ENCODE assay signal across 26 cellular contexts in the genomic region with DNA sequence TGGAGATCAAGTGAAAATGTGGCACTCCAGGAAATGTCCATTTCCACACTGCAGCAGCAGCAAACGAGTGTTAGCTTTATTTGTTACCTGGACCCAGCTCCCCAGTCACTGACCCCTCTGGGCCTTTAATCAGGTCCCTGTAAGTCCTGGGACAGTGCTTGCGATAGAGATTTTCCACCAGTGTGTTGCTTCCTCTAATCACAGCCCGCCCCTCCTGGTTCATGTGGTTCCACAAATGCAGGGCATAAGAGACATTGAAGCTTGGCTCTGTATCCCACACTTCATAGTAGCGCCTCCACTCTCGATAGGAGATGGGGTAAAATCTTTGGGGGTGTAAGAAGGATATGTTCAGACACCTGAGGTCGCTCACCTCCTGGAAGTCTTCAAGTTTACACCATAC. TPM values are rescaled to one million over a fixed set of nuclear protein-coding genes. Genes with fewer than 3 reads are reported as not detected.
"Had no signal": no experiment of that assay in that cellular context is flagged by ENCODE, and none has a peak within 500 bp of the region (broad histone marks: within the 10 kb centered on the region; RNA-seq: fewer than 3 reads in every experiment).

No MANE protein-coding gene starts in this region.

- H3K36me3 Mint-ChIP-seq: activated naive CD4-positive, alpha-beta T cell treated with anti-CD3 and anti-CD28 coated beads, Interleukin-2, amount 10 ng/mL, durations not matched to agents 7 days and 5 days; activated naive CD8-positive, alpha-beta T cell treated with anti-CD3 and anti-CD28 coated beads for 36 hours had no signal

- H3K9me3 Mint-ChIP-seq: activated naive CD4-positive, alpha-beta T cell treated with anti-CD3 and anti-CD28 coated beads, Interleukin-2, amount 10 ng/mL, durations not matched to agents 7 days and 5 days; activated T-helper 2 cell treated with anti-CD3 and anti-CD28 coated beads, Interferon-gamma antibody, Interleukin-2, Interleukin-4, amounts not matched to agents 10 μg/mL and 5 μg/mL and 100 μg/mL, durations not matched to agents 14 hours and 24 hours and 36 hours; T-helper 1 cell treated with Interleukin-12 subunit alpha and Interleukin-12 subunit beta and Interleukin-4 antibody, amounts not matched to agents 30 μg/mL and 1 μg/mL, for 36 hours had no signal

- H3K4me3 ChIP-seq: cardiac muscle cell had no signal

- H3K36me3 ChIP-seq: brain microvascular endothelial cell, cardiac muscle cell had no signal

- H3K4me3 Mint-ChIP-seq: activated naive CD4-positive, alpha-beta T cell treated with anti-CD3 and anti-CD28 coated beads, Interleukin-2, amount 10 ng/mL, durations not matched to agents 7 days and 5 days; activated naive CD8-positive, alpha-beta T cell treated with anti-CD3 and anti-CD28 coated beads for 36 hours; T-helper 1 cell treated with Interleukin-12 subunit alpha and Interleukin-12 subunit beta and Interleukin-4 antibody, amounts not matched to agents 30 μg/mL and 1 μg/mL, for 36 hours; WTC11 had no signal

- H3K27me3 ChIP-seq: brain microvascular endothelial cell, cardiac muscle cell had no signal

- H3K27ac ChIP-seq: brain microvascular endothelial cell, cardiac muscle cell, RWPE1 had no signal

- DNase-seq: activated CD4-positive, alpha-beta T cell treated with anti-CD3 and anti-CD28 coated beads for 48 hours; activated CD4-positive, alpha-beta T cell treated with anti-CD3 and anti-CD28 coated beads, Interleukin-2, amount 50 U/mL, for 48 hours; activated CD4-positive, CD25-positive, alpha-beta regulatory T cell treated with anti-CD3 and anti-CD28 coated beads, Interleukin-2, amount 50 U/mL, for 72 hours; activated CD8-positive, alpha-beta memory T cell treated with anti-CD3 and anti-CD28 coated beads for 24 hours; activated gamma-delta T cell treated with Interleukin-2 at 50 U/mL for 16 hours; activated naive CD4-positive, alpha-beta T cell treated with anti-CD3 and anti-CD28 coated beads, Interleukin-2, amount 10 ng/mL, durations not matched to agents 7 days and 5 days; activated naive CD8-positive, alpha-beta T cell treated with anti-CD3 and anti-CD28 coated beads for 36 hours; activated T-cell treated with anti-CD3 and anti-CD28 coated beads, Interleukin-2, amount 50 U/mL, for 48 hours; brain microvascular endothelial cell; KBM-7; NCI-H1105; NCI-H1436; NCI-H1694 treated with DMSO at 0.1 percent for 48 hours; NCI-H2029 treated with DMSO at 0.1 percent for 48 hours; NCI-H510A treated with DMSO at 0.1 percent for 48 hours; NK-92 treated with Interleukin-12 subunit alpha and Interleukin-12 subunit beta, amount 100 ng/mL, for 24 hours; OCI-M1 had no signal

- ATAC-seq: Panc1, WTC11 had no signal

- H3K4me1 Mint-ChIP-seq: activated naive CD4-positive, alpha-beta T cell treated with anti-CD3 and anti-CD28 coated beads, Interleukin-2, amount 10 ng/mL, durations not matched to agents 7 days and 5 days had no signal

- H3K27ac Mint-ChIP-seq: activated naive CD4-positive, alpha-beta T cell treated with anti-CD3 and anti-CD28 coated beads, Interleukin-2, amount 10 ng/mL, durations not matched to agents 7 days and 5 days; activated naive CD8-positive, alpha-beta T cell treated with anti-CD3 and anti-CD28 coated beads for 36 hours; activated T-helper 2 cell treated with anti-CD3 and anti-CD28 coated beads, Interferon-gamma antibody, Interleukin-2, Interleukin-4, amounts not matched to agents 10 μg/mL and 5 μg/mL and 100 μg/mL, durations not matched to agents 14 hours and 24 hours and 36 hours; T-helper 1 cell treated with Interleukin-12 subunit alpha and Interleukin-12 subunit beta and Interleukin-4 antibody, amounts not matched to agents 30 μg/mL and 1 μg/mL, for 36 hours; WTC11 had no signal

RNA-seq across cellular contexts. Expression of gene A4GNT, which starts 8.0 kb away (rescaled TPM):
- total RNA-seq: activated naive CD8-positive, alpha-beta T cell treated with anti-CD3 and anti-CD28 coated beads for 36 hours; activated T-helper 2 cell treated with anti-CD3 and anti-CD28 coated beads, Interferon-gamma antibody, Interleukin-2, Interleukin-4, amounts not matched to agents 10 μg/mL and 5 μg/mL and 100 μg/mL, durations not matched to agents 14 hours and 24 hours and 36 hours; cardiac muscle cell; LHCN-M2; M059J; SK-MEL-5; WTC11 had no signal
- polyA plus RNA-seq: cardiac muscle cell had no signal
